20 cellular contexts compared by ENCODE assay signal in the genomic region with DNA sequence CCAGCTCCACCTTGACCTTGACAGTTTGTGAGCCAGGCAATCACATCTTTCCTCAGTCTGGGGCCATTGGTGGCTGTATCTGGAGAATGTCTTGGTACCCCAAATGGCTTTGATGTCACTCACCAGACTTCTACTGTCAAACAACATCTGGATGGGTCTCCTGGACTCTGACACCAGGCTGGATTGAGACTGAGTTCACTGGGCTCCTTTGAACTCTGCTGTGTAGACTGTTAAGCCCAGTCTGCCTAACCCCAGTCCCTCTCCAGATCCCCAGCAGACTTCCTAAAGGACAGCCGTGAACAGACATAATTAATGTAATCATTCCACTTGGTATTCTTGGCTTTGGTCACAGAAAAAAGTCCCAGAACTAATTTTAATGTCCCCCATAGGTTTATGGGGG.
DNase-seq lines count a peak whose midpoint lies in the region; ATAC-seq, FAIRE-seq and TF ChIP-seq lines count a peak whose summit lies in the region.
"Had no signal": no experiment of that assay in that cellular context is flagged by ENCODE, and none has a peak within 500 bp of the region (broad histone marks: within the 10 kb centered on the region; RNA-seq: fewer than 3 reads in every experiment).

No MANE protein-coding gene starts in this region.

- TF ChIP-seq POLR2A in HepG2 (IDR thresholded peaks at IDR 0.05; ENCODE audit: insufficient read depth in 1 of 2, low read depth in 2 of 2, low read length in 2 of 2) (no peak), right lobe of liver (IDR thresholded peaks at IDR 0.05) (no peak)

- CTCF ChIA-PET in HepG2 (lab: Yijun Ruan, JAX; ENCODE audit: low intra/inter-chr PET ratio, low total read pairs) = no interaction called here

- BruUV-seq in HepG2 (replicated peaks; lab: Mats Ljungman, UMichigan) = no TSS peak

- H3K4me3 ChIP-seq in HepG2 (replicated peaks in 1 of 3; ENCODE audit: insufficient read depth in 1 of 3, low read depth in 2 of 3, low read length in 3 of 3) = no peak overlapping the region
- no peak overlapping the region for H3K4me3 ChIP-seq in right lobe of liver
- H3K4me3 ChIP-seq: A549; BLaER1 treated with 17β-estradiol and CSF1 and Interleukin-3, amounts not matched to agents 10 nM and 100 nM had no signal

- H3K9me3 ChIP-seq in HepG2 (ENCODE audit: low read length) (no peaks in the 10 kb centered on the region), right lobe of liver (no peaks in the 10 kb centered on the region)
- H3K9me3 ChIP-seq: A549; BLaER1 treated with 17β-estradiol and CSF1 and Interleukin-3, amounts not matched to agents 10 nM and 100 nM; Caco-2 had no signal

- intact Hi-C loops in HepG2 (cut with micrococcal nuclease; ENCODE audit: unreplicated experiment) (loop anchor here (1.0 kb wide), 1 partner anchor 8 kb away; no protein-coding TSS in a partner anchor), right lobe of liver (cut with DNase I) (no loop called here)

- 21% methylated on average over 1 of the region's 1 CpG for WGBS in HepG2 (ENCODE audit: low lambda C conversion rate)
- WGBS in right lobe of liver (ENCODE audit: insufficient coverage, low coverage, low lambda C conversion rate, missing lambda C conversion rate) = 78% methylated on average over 1 of the region's 1 CpG

- peaks cover 60% of the 10 kb centered on the region for H3K4me1 ChIP-seq in HepG2 (ENCODE audit: insufficient read depth, low read length)
- peaks cover 0 to 23% (median 16%) of the 10 kb centered on the region in 4 donors for H3K4me1 ChIP-seq in right lobe of liver
- H3K4me1 ChIP-seq: Caco-2 had no signal

- in situ Hi-C loops in HepG2 (cut with HindIII; ENCODE audit: extremely low pct_ligation_motif_present, low pct_unique_long_range_greater_than_20kb) = no loop called here

- TF ChIP-seq RAD21 in HepG2 (CRISPR knock-in tag; IDR thresholded peaks at IDR 0.05) = no peak

- H2AFZ ChIP-seq in HepG2 (ENCODE audit: low read length) = no peak overlapping the region

- H3K27me3 ChIP-seq in HepG2 (ENCODE audit: control insufficient read depth in 1 of 2, insufficient read depth in 2 of 2, low read length in 2 of 2) = peaks cover 2 to 28% of the 10 kb centered on the region in 2 experiments; a peak in 4 of 5 replicates
- H3K27me3 ChIP-seq in right lobe of liver = no peaks in the 10 kb centered on the region
- H3K27me3 ChIP-seq: BLaER1 treated with 17β-estradiol and CSF1 and Interleukin-3, amounts not matched to agents 10 nM and 100 nM had no signal

- no peaks in the 10 kb centered on the region for H4K20me1 ChIP-seq in HepG2 (ENCODE audit: insufficient read depth, low read length)
- H4K20me1 ChIP-seq: BLaER1 treated with 17β-estradiol and CSF1 and Interleukin-3, amounts not matched to agents 10 nM and 100 nM had no signal

- no peak for DNase-seq in HepG2 (ENCODE audit: low spot score)
- DNase-seq in right lobe of liver = no peak
- DNase-seq in omental fat pad (ENCODE audit: low spot score) = peak; percentile 19
- no peak for DNase-seq in stimulated activated CD4-positive, alpha-beta T cell treated with anti-CD3 and anti-CD28 coated beads, Interleukin-4, amount 100 ng/mL, for 1 hour
- DNase-seq: AML-193; Caco-2; Calu3; CD4-positive, alpha-beta T cell; CD8-positive, alpha-beta T cell; DMS79 treated with DMSO at 0.1 percent for 48 hours; GF-D8 had no signal

- FAIRE-seq in HepG2 (lab: Jason Lieb, UNC) = no peak
- FAIRE-seq: A549, D721Med, G401.6, GM12891, GM19239 had no signal

- POLR2A ChIA-PET in HepG2 (lab: Yijun Ruan, JAX) = interaction anchor here (1.0 to 1.4 kb wide), 2 partner anchors 23 to 76 kb away, joined by 3 to 4 read pairs; no protein-coding TSS in a partner anchor

- H3K36me3 ChIP-seq in HepG2 (replicated peaks in 1 of 2; ENCODE audit: control insufficient read depth in 1 of 2, insufficient read depth in 2 of 2, low read length in 2 of 2) (no peaks in the 10 kb centered on the region), right lobe of liver (no peaks in the 10 kb centered on the region)
- H3K36me3 ChIP-seq: BLaER1 treated with 17β-estradiol and CSF1 and Interleukin-3, amounts not matched to agents 10 nM and 100 nM had no signal

- H3K9ac ChIP-seq in HepG2 (ENCODE audit: insufficient read depth, low read depth, low read length) = no peak overlapping the region
- H3K9ac ChIP-seq: BLaER1 treated with 17β-estradiol and CSF1 and Interleukin-3, amounts not matched to agents 10 nM and 100 nM had no signal

- H3K27ac ChIP-seq in HepG2 (ENCODE audit: extremely low read length, insufficient read depth, low read length) = no peak overlapping the region
- no peak overlapping the region for H3K27ac ChIP-seq in right lobe of liver
- H3K27ac ChIP-seq: 22Rv1; BLaER1 treated with 17β-estradiol and CSF1 and Interleukin-3, amounts not matched to agents 10 nM and 100 nM; C4-2B had no signal

- TF ChIP-seq EP300 in HepG2 (IDR thresholded peaks at IDR 0.05; ENCODE audit: low read depth in 2 of 2, low read length in 2 of 2) (no peak), HepG2 (CRISPR knock-in tag; IDR thresholded peaks at IDR 0.05; ENCODE audit: borderline replicate concordance) (no peak)

- no peaks in the 10 kb centered on the region for H3K79me2 ChIP-seq in HepG2 (ENCODE audit: insufficient read depth, low read length)

- H3K4me2 ChIP-seq in HepG2 (ENCODE audit: low read depth, low read length) = no peak overlapping the region
- H3K4me2 ChIP-seq: A549 had no signal

- ATAC-seq in HepG2 = peak; percentile 61
- no peak for ATAC-seq in right lobe of liver
- ATAC-seq in omental fat pad (ENCODE audit: low FRiP score) = no peak
- no peak for ATAC-seq in GM19351 (IDR thresholded peaks at IDR 0.05; ENCODE audit: unreplicated experiment)
- ATAC-seq: CD8-positive, alpha-beta T cell had no signal

- no peak for TF ChIP-seq CTCF in HepG2 (CRISPR knock-in tag; IDR thresholded peaks at IDR 0.05)
- TF ChIP-seq CTCF in right lobe of liver (IDR thresholded peaks at IDR 0.05) = no peak
- no peak for TF ChIP-seq CTCF in omental fat pad (IDR thresholded peaks at IDR 0.05)

TF ChIP-seq in HepG2, 621 proteins besides CTCF, POLR2A, EP300 and RAD21:
- TF ChIP-seq SALL1 (CRISPR knock-in tag; IDR thresholded peaks at IDR 0.05) (no peak), ZSCAN20 (CRISPR knock-in tag; IDR thresholded peaks at IDR 0.05; ENCODE audit: borderline replicate concordance) (peak; percentile 98), ZSCAN5A (CRISPR knock-in tag; IDR thresholded peaks at IDR 0.05; ENCODE audit: borderline replicate concordance) (no peak), HNF4A (CRISPR knock-in tag; IDR thresholded peaks at IDR 0.05) (peak; percentile 34; the same call in 1 of the 2 replicates)
